10 cellular contexts compared by ENCODE assay signal in genomic region chr2:197708331-197708730, GRCh38. TPM values are rescaled to one million over a fixed set of nuclear protein-coding genes. Genes with fewer than 3 reads are reported as not detected.
DNase-seq lines count a peak whose midpoint lies in the region; ATAC-seq and TF ChIP-seq lines count a peak whose summit lies in the region.
"Had no signal": no experiment of that assay in that cellular context is flagged by ENCODE, and none has a peak within 500 bp of the region (broad histone marks: within the 10 kb centered on the region; RNA-seq: fewer than 3 reads in every experiment).

No MANE protein-coding gene starts in this region.

- ATAC-seq in HG03045 (IDR thresholded peaks at IDR 0.05; ENCODE audit: unreplicated experiment), result no peak
- ATAC-seq: gastrocnemius medialis had no signal

- in situ Hi-C loops in brain microvascular endothelial cell (cut with HindIII; ENCODE audit: low pct_ligation_motif_present, low sequenced_read_pairs), result no loop called here

- no peaks in the 10 kb centered on the region for H3K9me3 ChIP-seq in DOHH2 (ENCODE audit: control insufficient read depth, insufficient read depth, low read length)
- H3K9me3 ChIP-seq in neural cell (ENCODE audit: low read length), result no peaks in the 10 kb centered on the region
- H3K9me3 ChIP-seq in tibial nerve, result no peaks in the 10 kb centered on the region
- H3K9me3 ChIP-seq: gastrocnemius medialis had no signal

- TF ChIP-seq POLR2A in tibial nerve (IDR thresholded peaks at IDR 0.05), result no peak

- no peak overlapping the region for H3K9ac ChIP-seq in neural cell (ENCODE audit: low read length)

- 59 to 61% methylated on average over 2 of the region's 2 CpGs for WGBS in tibial nerve, 2 donors

- peaks cover 64% of the 10 kb centered on the region for H3K36me3 ChIP-seq in DOHH2 (ENCODE audit: control insufficient read depth, low read length)
- H3K36me3 ChIP-seq in brain microvascular endothelial cell (replicated peaks), result no peaks in the 10 kb centered on the region
- no peaks in the 10 kb centered on the region for H3K36me3 ChIP-seq in neural cell (ENCODE audit: insufficient read depth, low read length)
- H3K36me3 ChIP-seq in tibial nerve, result peaks cover 0 to 11% (median 0%) of the 10 kb centered on the region in 3 donors

- H3K27ac ChIP-seq in DOHH2 (ENCODE audit: low read depth, low read length), result no peak overlapping the region
- no peak overlapping the region for H3K27ac ChIP-seq in brain microvascular endothelial cell
- H3K27ac ChIP-seq in neural cell (ENCODE audit: low read length), result no peak overlapping the region
- no peak overlapping the region for H3K27ac ChIP-seq in tibial nerve

- H2AFZ ChIP-seq in neural cell (ENCODE audit: low read depth, low read length), result no peak overlapping the region

- H4K20me1 ChIP-seq in DOHH2 (ENCODE audit: control insufficient read depth, insufficient read depth, low read depth, low read length) (peaks cover 24% of the 10 kb centered on the region), neural cell (ENCODE audit: insufficient read depth) (no peaks in the 10 kb centered on the region)

- H3K9me2 ChIP-seq in DOHH2 (replicated peaks; ENCODE audit: control insufficient read depth, low read length) (no peaks in the 10 kb centered on the region), neural cell (ENCODE audit: insufficient read depth, low read length) (no peaks in the 10 kb centered on the region)

- H3K27me3 ChIP-seq in DOHH2 (ENCODE audit: control insufficient read depth, low read length) (no peaks in the 10 kb centered on the region), brain microvascular endothelial cell (replicated peaks) (no peaks in the 10 kb centered on the region), neural cell (ENCODE audit: insufficient read depth, low read depth, low read length) (no peaks in the 10 kb centered on the region), tibial nerve (no peaks in the 10 kb centered on the region)
- H3K27me3 ChIP-seq: gastrocnemius medialis had no signal

- DNase-seq in LoVo (ENCODE audit: low spot score) (peak; percentile 8), brain microvascular endothelial cell (peak; percentile 32), tibial nerve (ENCODE audit: low spot score in 2 of 2) (no peak), Ammon's horn (ENCODE audit: low spot score) (no peak), mucosa of gallbladder (ENCODE audit: low spot score) (no peak)
- DNase-seq: gastrocnemius medialis had no signal

- no peak for TF ChIP-seq RAD21 in neural cell (conservative IDR thresholded peaks at IDR 0.05)

- H3K4me2 ChIP-seq in DOHH2 (ENCODE audit: low read length) (peak overlapping the region; percentile 93), neural cell (ENCODE audit: low read length) (peak overlapping the region; percentile 70)

- peaks cover 74% of the 10 kb centered on the region for H3K79me2 ChIP-seq in DOHH2 (ENCODE audit: control insufficient read depth, low read length)
- H3K79me2 ChIP-seq in neural cell (replicated peaks; ENCODE audit: insufficient read depth, low read length), result peaks cover 13% of the 10 kb centered on the region

- TF ChIP-seq EP300 in neural cell (conservative IDR thresholded peaks at IDR 0.05; ENCODE audit: poor library complexity, severe bottlenecking) (no peak), tibial nerve (IDR thresholded peaks at IDR 0.05) (no peak)

- 0 out of 2 replicates have a peak, but pooled peaks cover 3% of the 10 kb centered on the region for H3F3A ChIP-seq in DOHH2 (ENCODE audit: control insufficient read depth, insufficient read depth)
- H3F3A ChIP-seq in neural cell (ENCODE audit: insufficient read depth, low read length, poor library complexity, severe bottlenecking), result no peaks in the 10 kb centered on the region

- H3K4me1 ChIP-seq in DOHH2 (ENCODE audit: control insufficient read depth, low read length) (peaks cover 42% of the 10 kb centered on the region), tibial nerve (peaks cover 0 to 40% (median 17%) of the 10 kb centered on the region in 4 donors)

- H3K4me3 ChIP-seq in DOHH2 (ENCODE audit: low read length) (peak overlapping the region; percentile 97), brain microvascular endothelial cell (ENCODE audit: low read depth, low read length) (peak overlapping the region; percentile 89), neural cell (ENCODE audit: low read length) (peak overlapping the region; percentile 87), tibial nerve (no peak overlapping the region)

- TF ChIP-seq CTCF in DOHH2 (IDR thresholded peaks at IDR 0.05; ENCODE audit: low read depth, low read length, poor library complexity, severe bottlenecking), result no peak
- no peak for TF ChIP-seq CTCF in brain microvascular endothelial cell (IDR thresholded peaks at IDR 0.05; ENCODE audit: low read depth, low read length, missing control alignments)
- no peak for TF ChIP-seq CTCF in neural cell (IDR thresholded peaks at IDR 0.05; ENCODE audit: poor library complexity, severe bottlenecking)
- no peak for TF ChIP-seq CTCF in tibial nerve (IDR thresholded peaks at IDR 0.05)

TF ChIP-seq in neural cell, 6 proteins besides CTCF, POLR2A, EP300 and RAD21:
- no peak for TF ChIP-seq REST (IDR thresholded peaks at IDR 0.05; ENCODE audit: borderline replicate concordance)
- TF ChIP-seq MXI1 (conservative IDR thresholded peaks at IDR 0.05; ENCODE audit: poor library complexity, severe bottlenecking), result no peak
- TF ChIP-seq TAF1 (IDR thresholded peaks at IDR 0.05; ENCODE audit: low read depth), result no peak
- TF ChIP-seq POLR2AphosphoS5 (IDR thresholded peaks at IDR 0.05), result no peak
- no peak for TF ChIP-seq EZH2 (IDR thresholded peaks at IDR 0.05; ENCODE audit: borderline replicate concordance, insufficient read depth, low read length, poor library complexity, severe bottlenecking)
- no peak for TF ChIP-seq SMC3 (conservative IDR thresholded peaks at IDR 0.05; ENCODE audit: poor library complexity)

RNA-seq across cellular contexts. Expression of gene MARS2, which starts 3.2 kb away (rescaled TPM):
- polyA plus RNA-seq in neural cell, result 3.8 and 5.1 TPM in 2 replicates
- 14.0 and 14.1 TPM in 2 replicates for polyA minus RNA-seq in neural cell
- total RNA-seq in tibial nerve, result 1 to 10 TPM; 5.7 to 8.0 (median 6.9) TPM
- total RNA-seq in mucosa of gallbladder, result 4.8 TPM

RNA-seq across cellular contexts. Expression of gene RFTN2, which starts 32.9 kb away (rescaled TPM):
- 0.06 TPM in 2 replicates for polyA plus RNA-seq in neural cell
- 0.35 and 0.49 TPM in 2 replicates for polyA minus RNA-seq in neural cell
- total RNA-seq in tibial nerve (10 to 100 TPM; 13.5 to 45.8 (median 38.6) TPM), mucosa of gallbladder (5.5 TPM)
- total RNA-seq: activated CD8-positive, alpha-beta memory T cell treated with anti-CD3 and anti-CD28 coated beads for 36 hours had no signal

Comparison
In these comparisons a context has a peak if more than half of its experiments do, and no peak if none do; other contexts are left out.
1. H3K4me3 ChIP-seq: peak in DOHH2 (single experiment), brain microvascular endothelial cell (single experiment) and neural cell (single experiment); none in tibial nerve (0 of 4).
2. DNase-seq: peak in LoVo (single experiment) and brain microvascular endothelial cell (single experiment); none in tibial nerve (0 of 2), Ammon's horn (single experiment) and mucosa of gallbladder (single experiment).